10 cellular contexts compared by ENCODE assay signal in genomic region chr9:126615251-126615790, GRCh38. TPM values are rescaled to one million over a fixed set of nuclear protein-coding genes. Genes with fewer than 3 reads are reported as not detected.
A peak's percentile ranks its signal among the peaks of the same experiment; 100 is the strongest.
DNase-seq lines count a peak whose midpoint lies in the region; ATAC-seq and TF ChIP-seq lines count a peak whose summit lies in the region.
"Had no signal": no experiment of that assay in that cellular context is flagged by ENCODE, and none has a peak within 500 bp of the region (broad histone marks: within the 10 kb centered on the region; RNA-seq: fewer than 3 reads in every experiment).

No MANE protein-coding gene starts in this region.

- H3K9ac ChIP-seq in iPS-20b (ENCODE audit: low read depth, low read length): no peak overlapping the region

- TF ChIP-seq CTCF in activated CD8-positive, alpha-beta T cell treated with anti-CD3 and anti-CD28 coated beads for 36 hours (IDR thresholded peaks at IDR 0.05): no peak

- H3K9me3 ChIP-seq in iPS-20b (ENCODE audit: insufficient read depth, low read depth, low read length): peaks cover 4% of the 10 kb centered on the region; the same call in 1 of the 2 replicates

- H3K4me3 Mint-ChIP-seq in stimulated activated naive CD8-positive, alpha-beta T cell treated with anti-CD3 and anti-CD28 coated beads, Interleukin-15, amount 100 ng/mL, for 72 hours: peak overlapping the region in 1 of 2 donors; percentile 50
- H3K4me3 Mint-ChIP-seq in activated CD8-positive, alpha-beta T cell treated with anti-CD3 and anti-CD28 coated beads for 36 hours: no peak overlapping the region

- no peaks in the 10 kb centered on the region for H3K36me3 Mint-ChIP-seq in activated CD8-positive, alpha-beta T cell treated with anti-CD3 and anti-CD28 coated beads for 36 hours (ENCODE audit: low read depth)

- peaks cover 20% of the 10 kb centered on the region for H3K4me1 ChIP-seq in iPS-20b (ENCODE audit: insufficient read depth, low read length)

- peak; percentile 37 to 61 for DNase-seq in stimulated activated naive CD8-positive, alpha-beta T cell treated with anti-CD3 and anti-CD28 coated beads, Interleukin-15, amount 100 ng/mL, for 72 hours
- no peak for DNase-seq in stimulated activated naive CD8-positive, alpha-beta T cell treated with anti-CD3 and anti-CD28 coated beads, Interleukin-15, Interleukin-2, amounts not matched to agents 100 U/mL and 50 U/mL, for 24 hours
- DNase-seq in activated CD8-positive, alpha-beta T cell treated with anti-CD3 and anti-CD28 coated beads for 36 hours: peak; percentile 54
- no peak for DNase-seq in cerebellar cortex (ENCODE audit: low spot score)
- DNase-seq in A172 (ENCODE audit: low spot score): no peak
- DNase-seq: erythroblast had no signal

- POLR2A ChIA-PET in activated CD8-positive, alpha-beta T cell treated with anti-CD3 and anti-CD28 coated beads for 36 hours (lab: Charles Lee): interaction anchor here (0.6 kb wide), 1 partner anchor 1116 kb away, joined by 3 read pairs; no protein-coding TSS in a partner anchor

- H3K27ac Mint-ChIP-seq in stimulated activated naive CD8-positive, alpha-beta T cell treated with anti-CD3 and anti-CD28 coated beads, Interleukin-15, amount 100 ng/mL, for 72 hours: no peak overlapping the region
- H3K27ac Mint-ChIP-seq in activated CD8-positive, alpha-beta T cell treated with anti-CD3 and anti-CD28 coated beads for 36 hours: no peak overlapping the region

- no peak overlapping the region for H3K27ac ChIP-seq in iPS-20b (ENCODE audit: low read length)

- peak; percentile 47 for ATAC-seq in stimulated activated naive CD8-positive, alpha-beta T cell treated with anti-CD3 and anti-CD28 coated beads, Interleukin-15, amount 100 ng/mL, for 72 hours
- no peak for ATAC-seq in stimulated activated naive CD8-positive, alpha-beta T cell treated with anti-CD3 and anti-CD28 coated beads, Interleukin-15, Interleukin-2, amounts not matched to agents 100 U/mL and 50 U/mL, for 24 hours
- peak; percentile 41 for ATAC-seq in activated CD8-positive, alpha-beta T cell treated with anti-CD3 and anti-CD28 coated beads for 36 hours
- ATAC-seq in HG02642 (IDR thresholded peaks at IDR 0.05; ENCODE audit: poor library complexity, unreplicated experiment) (no peak), GM21367 (IDR thresholded peaks at IDR 0.05; ENCODE audit: unreplicated experiment) (no peak)

- CTCF ChIA-PET in activated CD8-positive, alpha-beta T cell treated with anti-CD3 and anti-CD28 coated beads for 36 hours (lab: Charles Lee): interaction anchor here (1.0 kb wide), 1 partner anchor 88 kb away, joined by 3 read pairs; no protein-coding TSS in a partner anchor

- H3K27me3 ChIP-seq in iPS-20b (ENCODE audit: insufficient read depth, low read length): peaks cover 95% of the 10 kb centered on the region

- intact Hi-C loops in activated CD8-positive, alpha-beta T cell treated with anti-CD3 and anti-CD28 coated beads for 36 hours (cut with micrococcal nuclease): no loop called here

- H3K27me3 Mint-ChIP-seq in stimulated activated naive CD8-positive, alpha-beta T cell treated with anti-CD3 and anti-CD28 coated beads, Interleukin-15, amount 100 ng/mL, for 72 hours: peaks cover 95% of the 10 kb centered on the region
- H3K27me3 Mint-ChIP-seq in activated CD8-positive, alpha-beta T cell treated with anti-CD3 and anti-CD28 coated beads for 36 hours: peaks cover 69% of the 10 kb centered on the region

- H3K36me3 ChIP-seq in iPS-20b (ENCODE audit: insufficient read depth, low read depth, low read length): no peaks in the 10 kb centered on the region

- peak overlapping the region; percentile 30; the same call in 1 of the 2 replicates for H3K4me3 ChIP-seq in iPS-20b (ENCODE audit: low read length)

- no peaks in the 10 kb centered on the region for H3K9me3 Mint-ChIP-seq in stimulated activated naive CD8-positive, alpha-beta T cell treated with anti-CD3 and anti-CD28 coated beads, Interleukin-15, amount 100 ng/mL, for 72 hours
- no peaks in the 10 kb centered on the region for H3K9me3 Mint-ChIP-seq in activated CD8-positive, alpha-beta T cell treated with anti-CD3 and anti-CD28 coated beads for 36 hours

- peaks cover 40% of the 10 kb centered on the region for H3K4me1 Mint-ChIP-seq in stimulated activated naive CD8-positive, alpha-beta T cell treated with anti-CD3 and anti-CD28 coated beads, Interleukin-15, amount 100 ng/mL, for 72 hours
- H3K4me1 Mint-ChIP-seq in activated CD8-positive, alpha-beta T cell treated with anti-CD3 and anti-CD28 coated beads for 36 hours (ENCODE audit: low read depth): peaks cover 29% of the 10 kb centered on the region

RNA-seq across cellular contexts. Expression of gene LMX1B, which starts 1.6 kb away (rescaled TPM):
- not detected for total RNA-seq in activated CD8-positive, alpha-beta T cell treated with anti-CD3 and anti-CD28 coated beads for 36 hours
- total RNA-seq in A172 (2014; rRNA removed; shearing (Covaris generic)): 1.8 and 2.9 TPM in 2 replicates
- total RNA-seq: T-helper 1 cell treated with Interleukin-12 subunit alpha and Interleukin-12 subunit beta and Interleukin-4 antibody, amounts not matched to agents 30 ng/mL and 1 ng/mL, for 36 hours had no signal

Comparison
In these comparisons a context has a peak if more than half of its experiments do, and no peak if none do; other contexts are left out.
1. ATAC-seq: peak in stimulated activated naive CD8-positive, alpha-beta T cell treated with anti-CD3 and anti-CD28 coated beads, Interleukin-15, amount 100 ng/mL, for 72 hours (single experiment) and activated CD8-positive, alpha-beta T cell treated with anti-CD3 and anti-CD28 coated beads for 36 hours (single experiment); none in stimulated activated naive CD8-positive, alpha-beta T cell treated with anti-CD3 and anti-CD28 coated beads, Interleukin-15, Interleukin-2, amounts not matched to agents 100 U/mL and 50 U/mL, for 24 hours (single experiment), HG02642 (single experiment) and GM21367 (single experiment).
2. DNase-seq: peak in stimulated activated naive CD8-positive, alpha-beta T cell treated with anti-CD3 and anti-CD28 coated beads, Interleukin-15, amount 100 ng/mL, for 72 hours (2 of 2) and activated CD8-positive, alpha-beta T cell treated with anti-CD3 and anti-CD28 coated beads for 36 hours (single experiment); none in stimulated activated naive CD8-positive, alpha-beta T cell treated with anti-CD3 and anti-CD28 coated beads, Interleukin-15, Interleukin-2, amounts not matched to agents 100 U/mL and 50 U/mL, for 24 hours (single experiment), cerebellar cortex (single experiment) and A172 (single experiment).